In the genomic region with DNA sequence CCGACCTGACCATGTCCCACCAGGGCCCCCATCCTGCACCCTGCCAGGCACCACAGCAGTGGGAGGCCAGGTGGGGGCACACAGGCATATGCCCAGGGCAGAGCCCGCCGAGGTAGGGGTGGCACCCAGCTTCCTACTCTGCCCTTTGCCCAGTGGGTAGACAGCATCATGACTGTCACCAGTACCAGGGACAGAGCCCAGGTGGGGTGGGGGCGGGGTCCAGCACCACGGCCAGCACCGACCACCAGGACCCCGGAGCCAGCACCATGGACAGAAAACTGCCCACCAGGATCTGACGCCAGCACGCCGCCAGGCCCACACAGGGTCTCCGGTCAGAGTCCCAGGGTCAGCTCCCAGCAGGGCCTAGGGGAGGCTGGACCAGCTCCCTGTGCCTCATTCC, we compare ENCODE assay signal across 1 cellular context.
TF ChIP-seq lines count a peak whose summit lies in the region.

No MANE protein-coding gene starts in this region.

TF ChIP-seq in HepG2, 621 proteins besides CTCF, POLR2A, EP300 and RAD21 (continued from another document and continues in another):
- TF ChIP-seq, protein P1, sequence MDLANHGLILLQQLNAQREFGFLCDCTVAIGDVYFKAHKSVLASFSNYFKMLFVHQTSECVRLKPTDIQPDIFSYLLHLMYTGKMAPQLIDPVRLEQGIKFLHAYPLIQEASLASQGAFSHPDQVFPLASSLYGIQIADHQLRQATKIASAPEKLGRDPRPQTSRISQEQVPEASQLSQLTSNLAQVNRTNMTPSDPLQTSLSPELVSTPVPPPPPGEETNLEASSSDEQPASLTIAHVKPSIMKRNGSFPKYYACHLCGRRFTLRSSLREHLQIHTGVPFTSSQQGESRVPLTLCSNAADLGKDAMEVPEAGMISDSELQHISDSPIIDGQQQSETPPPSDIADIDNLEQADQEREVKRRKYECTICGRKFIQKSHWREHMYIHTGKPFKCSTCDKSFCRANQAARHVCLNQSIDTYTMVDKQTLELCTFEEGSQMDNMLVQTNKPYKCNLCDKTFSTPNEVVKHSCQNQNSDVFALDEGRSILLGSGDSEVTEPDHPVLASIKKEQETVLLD (CRISPR knock-in tag; IDR thresholded peaks at IDR 0.05; ENCODE audit: low read depth): 0 out of 2 replicates have a peak, but pooled peaks have one; percentile 53
- TF ChIP-seq TGIF2 (CRISPR knock-in tag; IDR thresholded peaks at IDR 0.05): no peak; the same call in 1 of the 2 replicates
- TF ChIP-seq ZNF235 (CRISPR knock-in tag; IDR thresholded peaks at IDR 0.05; ENCODE audit: borderline replicate concordance): peak; percentile 80; the same call in 1 of the 2 replicates
- peak; percentile 86; the same call in 1 of the 2 replicates for TF ChIP-seq ZNF441 (CRISPR knock-in tag; IDR thresholded peaks at IDR 0.05; ENCODE audit: borderline replicate concordance)
- TF ChIP-seq, protein P2, sequence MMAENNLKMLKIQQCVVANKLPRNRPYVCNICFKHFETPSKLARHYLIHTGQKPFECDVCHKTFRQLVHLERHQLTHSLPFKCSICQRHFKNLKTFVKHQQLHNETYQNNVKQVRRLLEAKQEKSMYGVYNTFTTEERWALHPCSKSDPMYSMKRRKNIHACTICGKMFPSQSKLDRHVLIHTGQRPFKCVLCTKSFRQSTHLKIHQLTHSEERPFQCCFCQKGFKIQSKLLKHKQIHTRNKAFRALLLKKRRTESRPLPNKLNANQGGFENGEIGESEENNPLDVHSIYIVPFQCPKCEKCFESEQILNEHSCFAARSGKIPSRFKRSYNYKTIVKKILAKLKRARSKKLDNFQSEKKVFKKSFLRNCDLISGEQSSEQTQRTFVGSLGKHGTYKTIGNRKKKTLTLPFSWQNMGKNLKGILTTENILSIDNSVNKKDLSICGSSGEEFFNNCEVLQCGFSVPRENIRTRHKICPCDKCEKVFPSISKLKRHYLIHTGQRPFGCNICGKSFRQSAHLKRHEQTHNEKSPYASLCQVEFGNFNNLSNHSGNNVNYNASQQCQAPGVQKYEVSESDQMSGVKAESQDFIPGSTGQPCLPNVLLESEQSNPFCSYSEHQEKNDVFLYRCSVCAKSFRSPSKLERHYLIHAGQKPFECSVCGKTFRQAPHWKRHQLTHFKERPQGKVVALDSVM (CRISPR knock-in tag; IDR thresholded peaks at IDR 0.05): no peak
- peak; percentile 76; the same call in 1 of the 2 replicates for TF ChIP-seq ZNF333 (CRISPR knock-in tag; IDR thresholded peaks at IDR 0.05; ENCODE audit: borderline replicate concordance)
- no peak for TF ChIP-seq CHCHD3 (CRISPR knock-in tag; IDR thresholded peaks at IDR 0.05)
- no peak for TF ChIP-seq ZFP62 (CRISPR knock-in tag; IDR thresholded peaks at IDR 0.05)
- TF ChIP-seq PITX1 (CRISPR knock-in tag; IDR thresholded peaks at IDR 0.05): peak; percentile 35; the same call in 1 of the 2 replicates
- TF ChIP-seq, protein P3, sequence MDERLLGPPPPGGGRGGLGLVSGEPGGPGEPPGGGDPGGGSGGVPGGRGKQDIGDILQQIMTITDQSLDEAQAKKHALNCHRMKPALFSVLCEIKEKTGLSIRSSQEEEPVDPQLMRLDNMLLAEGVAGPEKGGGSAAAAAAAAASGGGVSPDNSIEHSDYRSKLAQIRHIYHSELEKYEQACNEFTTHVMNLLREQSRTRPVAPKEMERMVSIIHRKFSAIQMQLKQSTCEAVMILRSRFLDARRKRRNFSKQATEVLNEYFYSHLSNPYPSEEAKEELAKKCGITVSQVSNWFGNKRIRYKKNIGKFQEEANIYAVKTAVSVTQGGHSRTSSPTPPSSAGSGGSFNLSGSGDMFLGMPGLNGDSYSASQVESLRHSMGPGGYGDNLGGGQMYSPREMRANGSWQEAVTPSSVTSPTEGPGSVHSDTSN (CRISPR knock-in tag; IDR thresholded peaks at IDR 0.05): no peak
- peak; percentile 36; the same call in 1 of the 2 replicates for TF ChIP-seq MYC (CRISPR knock-in tag; IDR thresholded peaks at IDR 0.05; ENCODE audit: borderline replicate concordance)
- TF ChIP-seq NCOA2 (CRISPR knock-in tag; IDR thresholded peaks at IDR 0.05): peak; percentile 35; the same call in 1 of the 2 replicates
- TF ChIP-seq GATAD2A (CRISPR knock-in tag; IDR thresholded peaks at IDR 0.05): no peak
- peak; percentile 81; the same call in 1 of the 2 replicates for TF ChIP-seq STAT5B (CRISPR knock-in tag; IDR thresholded peaks at IDR 0.05)
- 0 out of 2 replicates have a peak, but pooled peaks have one; percentile 54 for TF ChIP-seq ERF (CRISPR knock-in tag; IDR thresholded peaks at IDR 0.05)
- TF ChIP-seq, protein P4, sequence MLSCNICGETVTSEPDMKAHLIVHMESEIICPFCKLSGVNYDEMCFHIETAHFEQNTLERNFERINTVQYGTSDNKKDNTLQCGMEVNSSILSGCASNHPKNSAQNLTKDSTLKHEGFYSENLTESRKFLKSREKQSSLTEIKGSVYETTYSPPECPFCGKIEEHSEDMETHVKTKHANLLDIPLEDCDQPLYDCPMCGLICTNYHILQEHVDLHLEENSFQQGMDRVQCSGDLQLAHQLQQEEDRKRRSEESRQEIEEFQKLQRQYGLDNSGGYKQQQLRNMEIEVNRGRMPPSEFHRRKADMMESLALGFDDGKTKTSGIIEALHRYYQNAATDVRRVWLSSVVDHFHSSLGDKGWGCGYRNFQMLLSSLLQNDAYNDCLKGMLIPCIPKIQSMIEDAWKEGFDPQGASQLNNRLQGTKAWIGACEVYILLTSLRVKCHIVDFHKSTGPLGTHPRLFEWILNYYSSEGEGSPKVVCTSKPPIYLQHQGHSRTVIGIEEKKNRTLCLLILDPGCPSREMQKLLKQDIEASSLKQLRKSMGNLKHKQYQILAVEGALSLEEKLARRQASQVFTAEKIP (CRISPR knock-in tag; IDR thresholded peaks at IDR 0.05; ENCODE audit: borderline replicate concordance): no peak
- TF ChIP-seq IKZF4 (CRISPR knock-in tag; IDR thresholded peaks at IDR 0.05; ENCODE audit: borderline replicate concordance, low read depth, not compliant biosample characterization): peak; percentile 56
- TF ChIP-seq, protein P5, sequence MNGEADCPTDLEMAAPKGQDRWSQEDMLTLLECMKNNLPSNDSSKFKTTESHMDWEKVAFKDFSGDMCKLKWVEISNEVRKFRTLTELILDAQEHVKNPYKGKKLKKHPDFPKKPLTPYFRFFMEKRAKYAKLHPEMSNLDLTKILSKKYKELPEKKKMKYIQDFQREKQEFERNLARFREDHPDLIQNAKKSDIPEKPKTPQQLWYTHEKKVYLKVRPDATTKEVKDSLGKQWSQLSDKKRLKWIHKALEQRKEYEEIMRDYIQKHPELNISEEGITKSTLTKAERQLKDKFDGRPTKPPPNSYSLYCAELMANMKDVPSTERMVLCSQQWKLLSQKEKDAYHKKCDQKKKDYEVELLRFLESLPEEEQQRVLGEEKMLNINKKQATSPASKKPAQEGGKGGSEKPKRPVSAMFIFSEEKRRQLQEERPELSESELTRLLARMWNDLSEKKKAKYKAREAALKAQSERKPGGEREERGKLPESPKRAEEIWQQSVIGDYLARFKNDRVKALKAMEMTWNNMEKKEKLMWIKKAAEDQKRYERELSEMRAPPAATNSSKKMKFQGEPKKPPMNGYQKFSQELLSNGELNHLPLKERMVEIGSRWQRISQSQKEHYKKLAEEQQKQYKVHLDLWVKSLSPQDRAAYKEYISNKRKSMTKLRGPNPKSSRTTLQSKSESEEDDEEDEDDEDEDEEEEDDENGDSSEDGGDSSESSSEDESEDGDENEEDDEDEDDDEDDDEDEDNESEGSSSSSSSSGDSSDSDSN (CRISPR knock-in tag; IDR thresholded peaks at IDR 0.05): 0 out of 2 replicates have a peak, but pooled peaks have one; percentile 8
- 0 out of 2 replicates have a peak, but pooled peaks have one; percentile 26 for TF ChIP-seq EED (CRISPR knock-in tag; IDR thresholded peaks at IDR 0.05)
- TF ChIP-seq ZNF883 (CRISPR knock-in tag; IDR thresholded peaks at IDR 0.05; ENCODE audit: not compliant biosample characterization): peak; percentile 59
- TF ChIP-seq AGO2 (optimal IDR thresholded peaks at IDR 0.05; ENCODE audit: low read depth, low read length): peak; percentile 9
- TF ChIP-seq, protein P6, sequence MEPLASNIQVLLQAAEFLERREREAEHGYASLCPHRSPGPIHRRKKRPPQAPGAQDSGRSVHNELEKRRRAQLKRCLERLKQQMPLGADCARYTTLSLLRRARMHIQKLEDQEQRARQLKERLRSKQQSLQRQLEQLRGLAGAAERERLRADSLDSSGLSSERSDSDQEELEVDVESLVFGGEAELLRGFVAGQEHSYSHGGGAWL (CRISPR knock-in tag; IDR thresholded peaks at IDR 0.05): peak; percentile 80; the same call in 1 of the 2 replicates
- TF ChIP-seq, protein P7, sequence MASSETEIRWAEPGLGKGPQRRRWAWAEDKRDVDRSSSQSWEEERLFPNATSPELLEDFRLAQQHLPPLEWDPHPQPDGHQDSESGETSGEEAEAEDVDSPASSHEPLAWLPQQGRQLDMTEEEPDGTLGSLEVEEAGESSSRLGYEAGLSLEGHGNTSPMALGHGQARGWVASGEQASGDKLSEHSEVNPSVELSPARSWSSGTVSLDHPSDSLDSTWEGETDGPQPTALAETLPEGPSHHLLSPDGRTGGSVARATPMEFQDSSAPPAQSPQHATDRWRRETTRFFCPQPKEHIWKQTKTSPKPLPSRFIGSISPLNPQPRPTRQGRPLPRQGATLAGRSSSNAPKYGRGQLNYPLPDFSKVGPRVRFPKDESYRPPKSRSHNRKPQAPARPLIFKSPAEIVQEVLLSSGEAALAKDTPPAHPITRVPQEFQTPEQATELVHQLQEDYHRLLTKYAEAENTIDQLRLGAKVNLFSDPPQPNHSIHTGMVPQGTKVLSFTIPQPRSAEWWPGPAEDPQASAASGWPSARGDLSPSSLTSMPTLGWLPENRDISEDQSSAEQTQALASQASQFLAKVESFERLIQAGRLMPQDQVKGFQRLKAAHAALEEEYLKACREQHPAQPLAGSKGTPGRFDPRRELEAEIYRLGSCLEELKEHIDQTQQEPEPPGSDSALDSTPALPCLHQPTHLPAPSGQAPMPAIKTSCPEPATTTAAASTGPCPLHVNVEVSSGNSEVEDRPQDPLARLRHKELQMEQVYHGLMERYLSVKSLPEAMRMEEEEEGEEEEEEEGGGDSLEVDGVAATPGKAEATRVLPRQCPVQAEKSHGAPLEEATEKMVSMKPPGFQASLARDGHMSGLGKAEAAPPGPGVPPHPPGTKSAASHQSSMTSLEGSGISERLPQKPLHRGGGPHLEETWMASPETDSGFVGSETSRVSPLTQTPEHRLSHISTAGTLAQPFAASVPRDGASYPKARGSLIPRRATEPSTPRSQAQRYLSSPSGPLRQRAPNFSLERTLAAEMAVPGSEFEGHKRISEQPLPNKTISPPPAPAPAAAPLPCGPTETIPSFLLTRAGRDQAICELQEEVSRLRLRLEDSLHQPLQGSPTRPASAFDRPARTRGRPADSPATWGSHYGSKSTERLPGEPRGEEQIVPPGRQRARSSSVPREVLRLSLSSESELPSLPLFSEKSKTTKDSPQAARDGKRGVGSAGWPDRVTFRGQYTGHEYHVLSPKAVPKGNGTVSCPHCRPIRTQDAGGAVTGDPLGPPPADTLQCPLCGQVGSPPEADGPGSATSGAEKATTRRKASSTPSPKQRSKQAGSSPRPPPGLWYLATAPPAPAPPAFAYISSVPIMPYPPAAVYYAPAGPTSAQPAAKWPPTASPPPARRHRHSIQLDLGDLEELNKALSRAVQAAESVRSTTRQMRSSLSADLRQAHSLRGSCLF (CRISPR knock-in tag; IDR thresholded peaks at IDR 0.05; ENCODE audit: borderline replicate concordance): no peak
- TF ChIP-seq, protein P8, sequence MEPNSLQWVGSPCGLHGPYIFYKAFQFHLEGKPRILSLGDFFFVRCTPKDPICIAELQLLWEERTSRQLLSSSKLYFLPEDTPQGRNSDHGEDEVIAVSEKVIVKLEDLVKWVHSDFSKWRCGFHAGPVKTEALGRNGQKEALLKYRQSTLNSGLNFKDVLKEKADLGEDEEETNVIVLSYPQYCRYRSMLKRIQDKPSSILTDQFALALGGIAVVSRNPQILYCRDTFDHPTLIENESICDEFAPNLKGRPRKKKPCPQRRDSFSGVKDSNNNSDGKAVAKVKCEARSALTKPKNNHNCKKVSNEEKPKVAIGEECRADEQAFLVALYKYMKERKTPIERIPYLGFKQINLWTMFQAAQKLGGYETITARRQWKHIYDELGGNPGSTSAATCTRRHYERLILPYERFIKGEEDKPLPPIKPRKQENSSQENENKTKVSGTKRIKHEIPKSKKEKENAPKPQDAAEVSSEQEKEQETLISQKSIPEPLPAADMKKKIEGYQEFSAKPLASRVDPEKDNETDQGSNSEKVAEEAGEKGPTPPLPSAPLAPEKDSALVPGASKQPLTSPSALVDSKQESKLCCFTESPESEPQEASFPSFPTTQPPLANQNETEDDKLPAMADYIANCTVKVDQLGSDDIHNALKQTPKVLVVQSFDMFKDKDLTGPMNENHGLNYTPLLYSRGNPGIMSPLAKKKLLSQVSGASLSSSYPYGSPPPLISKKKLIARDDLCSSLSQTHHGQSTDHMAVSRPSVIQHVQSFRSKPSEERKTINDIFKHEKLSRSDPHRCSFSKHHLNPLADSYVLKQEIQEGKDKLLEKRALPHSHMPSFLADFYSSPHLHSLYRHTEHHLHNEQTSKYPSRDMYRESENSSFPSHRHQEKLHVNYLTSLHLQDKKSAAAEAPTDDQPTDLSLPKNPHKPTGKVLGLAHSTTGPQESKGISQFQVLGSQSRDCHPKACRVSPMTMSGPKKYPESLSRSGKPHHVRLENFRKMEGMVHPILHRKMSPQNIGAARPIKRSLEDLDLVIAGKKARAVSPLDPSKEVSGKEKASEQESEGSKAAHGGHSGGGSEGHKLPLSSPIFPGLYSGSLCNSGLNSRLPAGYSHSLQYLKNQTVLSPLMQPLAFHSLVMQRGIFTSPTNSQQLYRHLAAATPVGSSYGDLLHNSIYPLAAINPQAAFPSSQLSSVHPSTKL (CRISPR knock-in tag; IDR thresholded peaks at IDR 0.05): peak; percentile 41; the same call in 1 of the 2 replicates
- TF ChIP-seq ZNF773 (CRISPR knock-in tag; IDR thresholded peaks at IDR 0.05; ENCODE audit: borderline replicate concordance): peak; percentile 70; the same call in 1 of the 2 replicates
- peak; percentile 92 for TF ChIP-seq ETV6 (CRISPR knock-in tag; conservative IDR thresholded peaks at IDR 0.05)
- TF ChIP-seq, protein P9, sequence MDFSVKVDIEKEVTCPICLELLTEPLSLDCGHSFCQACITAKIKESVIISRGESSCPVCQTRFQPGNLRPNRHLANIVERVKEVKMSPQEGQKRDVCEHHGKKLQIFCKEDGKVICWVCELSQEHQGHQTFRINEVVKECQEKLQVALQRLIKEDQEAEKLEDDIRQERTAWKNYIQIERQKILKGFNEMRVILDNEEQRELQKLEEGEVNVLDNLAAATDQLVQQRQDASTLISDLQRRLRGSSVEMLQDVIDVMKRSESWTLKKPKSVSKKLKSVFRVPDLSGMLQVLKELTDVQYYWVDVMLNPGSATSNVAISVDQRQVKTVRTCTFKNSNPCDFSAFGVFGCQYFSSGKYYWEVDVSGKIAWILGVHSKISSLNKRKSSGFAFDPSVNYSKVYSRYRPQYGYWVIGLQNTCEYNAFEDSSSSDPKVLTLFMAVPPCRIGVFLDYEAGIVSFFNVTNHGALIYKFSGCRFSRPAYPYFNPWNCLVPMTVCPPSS (IDR thresholded peaks at IDR 0.05): no peak
- peak; percentile 52; the same call in 1 of the 2 replicates for TF ChIP-seq MEIS1 (CRISPR knock-in tag; IDR thresholded peaks at IDR 0.05; ENCODE audit: borderline replicate concordance)
- TF ChIP-seq ZNF83 (CRISPR knock-in tag; IDR thresholded peaks at IDR 0.05; ENCODE audit: borderline replicate concordance): no peak
- TF ChIP-seq ZNF766 (CRISPR knock-in tag; IDR thresholded peaks at IDR 0.05; ENCODE audit: borderline replicate concordance): no peak
- no peak for TF ChIP-seq ZSCAN22 (CRISPR knock-in tag; IDR thresholded peaks at IDR 0.05)
- TF ChIP-seq, protein P10, sequence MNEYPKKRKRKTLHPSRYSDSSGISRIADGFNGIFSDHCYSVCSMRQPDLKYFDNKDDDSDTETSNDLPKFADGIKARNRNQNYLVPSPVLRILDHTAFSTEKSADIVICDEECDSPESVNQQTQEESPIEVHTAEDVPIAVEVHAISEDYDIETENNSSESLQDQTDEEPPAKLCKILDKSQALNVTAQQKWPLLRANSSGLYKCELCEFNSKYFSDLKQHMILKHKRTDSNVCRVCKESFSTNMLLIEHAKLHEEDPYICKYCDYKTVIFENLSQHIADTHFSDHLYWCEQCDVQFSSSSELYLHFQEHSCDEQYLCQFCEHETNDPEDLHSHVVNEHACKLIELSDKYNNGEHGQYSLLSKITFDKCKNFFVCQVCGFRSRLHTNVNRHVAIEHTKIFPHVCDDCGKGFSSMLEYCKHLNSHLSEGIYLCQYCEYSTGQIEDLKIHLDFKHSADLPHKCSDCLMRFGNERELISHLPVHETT (CRISPR knock-in tag; conservative IDR thresholded peaks at IDR 0.05): no peak
